1 cellular context compared by ENCODE assay signal in genomic region chr13:49219647-49220034, GRCh38.
TF ChIP-seq lines count a peak whose summit lies in the region.

No MANE protein-coding gene starts in this region.

TF ChIP-seq in HepG2, 621 proteins besides CTCF, POLR2A, EP300 and RAD21 (continued from another document):
- TF ChIP-seq AHDC1 (CRISPR knock-in tag; IDR thresholded peaks at IDR 0.05; ENCODE audit: borderline replicate concordance) (no peak), CHD2 (IDR thresholded peaks at IDR 0.05; ENCODE audit: low read depth, low read length) (no peak), ZBTB8A (CRISPR knock-in tag; IDR thresholded peaks at IDR 0.05; ENCODE audit: borderline replicate concordance, low read depth) (no peak), ZSCAN21 (CRISPR knock-in tag; IDR thresholded peaks at IDR 0.05; ENCODE audit: borderline replicate concordance) (no peak), SNRNP70 (IDR thresholded peaks at IDR 0.05; ENCODE audit: low read depth, low read length) (no peak), CC2D1A (CRISPR knock-in tag; IDR thresholded peaks at IDR 0.05) (no peak), ZNF766 (CRISPR knock-in tag; IDR thresholded peaks at IDR 0.05; ENCODE audit: borderline replicate concordance) (no peak), THAP7 (CRISPR knock-in tag; IDR thresholded peaks at IDR 0.05) (no peak), HES4 (CRISPR knock-in tag; IDR thresholded peaks at IDR 0.05; ENCODE audit: borderline replicate concordance) (no peak), NCOR1 (IDR thresholded peaks at IDR 0.05; ENCODE audit: borderline replicate concordance, low read length) (no peak), ZNF326 (CRISPR knock-in tag; IDR thresholded peaks at IDR 0.05; ENCODE audit: borderline replicate concordance) (no peak), ATF3 (CRISPR knock-in tag; IDR thresholded peaks at IDR 0.05) (0 out of 2 replicates have a peak, but pooled peaks have one; percentile 27), SRSF1 (optimal IDR thresholded peaks at IDR 0.05; ENCODE audit: low read depth, low read length) (no peak), ZNF589 (CRISPR knock-in tag; conservative IDR thresholded peaks at IDR 0.05) (no peak), ZNF275 (CRISPR knock-in tag; IDR thresholded peaks at IDR 0.05; ENCODE audit: borderline replicate concordance) (no peak), ZNF891 (CRISPR knock-in tag; IDR thresholded peaks at IDR 0.05) (peak; percentile 32; the same call in 1 of the 2 replicates), ZNF441 (CRISPR knock-in tag; IDR thresholded peaks at IDR 0.05; ENCODE audit: borderline replicate concordance) (no peak), CENPX (CRISPR knock-in tag; IDR thresholded peaks at IDR 0.05) (no peak), ZNF18 (CRISPR knock-in tag; IDR thresholded peaks at IDR 0.05; ENCODE audit: insufficient replicate concordance) (no peak), ZNF782 (CRISPR knock-in tag; IDR thresholded peaks at IDR 0.05; ENCODE audit: borderline replicate concordance) (no peak), RFX1 (IDR thresholded peaks at IDR 0.05) (no peak), ZNF557 (CRISPR knock-in tag; IDR thresholded peaks at IDR 0.05) (0 out of 2 replicates have a peak, but pooled peaks have one; percentile 16), FOXM1 (CRISPR knock-in tag; IDR thresholded peaks at IDR 0.05) (no peak), ZNF713 (CRISPR knock-in tag; IDR thresholded peaks at IDR 0.05) (no peak), ZNF770 (CRISPR knock-in tag; IDR thresholded peaks at IDR 0.05) (no peak), HNRNPK (IDR thresholded peaks at IDR 0.05; ENCODE audit: low read depth, low read length, poor library complexity, severe bottlenecking) (no peak)
TF ChIP-seq in HepG2: peak in this region for 10.
